ENCODE assay signal across 26 cellular contexts in the genomic region with DNA sequence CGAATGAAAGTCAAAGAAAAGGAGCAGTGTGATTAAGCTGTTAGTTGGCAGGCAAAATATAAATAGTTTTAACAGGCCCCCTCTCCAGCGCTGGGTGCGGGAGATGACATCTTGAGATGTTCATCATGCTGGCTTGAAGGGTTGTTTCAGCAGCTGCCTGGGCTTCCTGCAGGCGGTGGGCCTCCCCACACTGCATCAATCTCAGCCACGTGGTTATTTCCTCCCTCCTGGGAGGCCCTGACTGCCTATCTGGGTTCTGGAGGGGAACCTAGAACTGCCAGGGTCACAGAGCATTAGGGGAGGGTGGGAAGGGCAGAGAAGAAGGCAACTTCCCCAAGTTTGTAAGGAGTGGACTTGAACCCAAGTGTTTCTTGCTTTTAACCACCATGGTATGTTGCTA.
"Had no signal": no experiment of that assay in that cellular context is flagged by ENCODE, and none has a peak within 500 bp of the region (broad histone marks: within the 10 kb centered on the region; RNA-seq: fewer than 3 reads in every experiment).

No MANE protein-coding gene starts in this region.

- H3K9me3 ChIP-seq: adrenal gland, body of pancreas, colonic mucosa, esophagus squamous epithelium had no signal

- H3K36me3 ChIP-seq: adrenal gland, colonic mucosa, esophagus squamous epithelium, gastroesophageal sphincter, heart right ventricle had no signal

- H3K27me3 ChIP-seq: adrenal gland, body of pancreas, colonic mucosa had no signal

- H3K4me1 ChIP-seq: adrenal gland, body of pancreas, colonic mucosa, esophagus squamous epithelium, gastroesophageal sphincter, heart right ventricle had no signal

- H3K4me3 ChIP-seq: adrenal gland, body of pancreas, colonic mucosa, esophagus squamous epithelium, gastroesophageal sphincter, heart right ventricle had no signal

- H3K27ac ChIP-seq: adrenal gland, body of pancreas, colonic mucosa, epithelial cell of prostate, esophagus squamous epithelium, gastroesophageal sphincter, heart right ventricle had no signal

- DNase-seq: activated CD4-positive, alpha-beta memory T cell treated with anti-CD3 and anti-CD28 coated beads for 36 hours; activated CD4-positive, alpha-beta T cell treated with anti-CD3 and anti-CD28 coated beads for 36 hours; activated CD4-positive, alpha-beta T cell treated with anti-CD3 and anti-CD28 coated beads, Interleukin-2, amount 10 ng/mL, durations not matched to agents 24 days and 14 days; activated CD4-positive, CD25-positive, alpha-beta regulatory T cell; activated CD4-positive, CD25-positive, alpha-beta regulatory T cell treated with anti-CD3 and anti-CD28 coated beads, Interleukin-2, amount 50 U/mL, for 72 hours; activated CD8-positive, alpha-beta memory T cell treated with anti-CD3 and anti-CD28 coated beads, Interleukin-2, amount 10 ng/mL, durations not matched to agents 7 days and 5 days; activated CD8-positive, alpha-beta memory T cell treated with anti-CD3 and anti-CD28 coated beads, Interleukin-2, amount 50 U/mL, for 4 hours; activated CD8-positive, alpha-beta T cell treated with anti-CD3 and anti-CD28 coated beads, Interleukin-2, amount 10 ng/mL, durations not matched to agents 7 days and 5 days; activated effector memory CD4-positive, alpha-beta T cell treated with anti-CD3 and anti-CD28 coated beads, Interleukin-2, amount 50 U/mL, for 16 hours; activated naive CD4-positive, alpha-beta T cell treated with anti-CD3 and anti-CD28 coated beads for 36 hours; activated naive CD8-positive, alpha-beta T cell treated with anti-CD3 and anti-CD28 coated beads for 36 hours; activated naive CD8-positive, alpha-beta T cell treated with anti-CD3 and anti-CD28 coated beads, Interleukin-2, amount 50 U/mL, for 24 hours; activated T-cell treated with anti-CD3 and anti-CD28 coated beads, Interleukin-2, amount 50 U/mL, for 1 hour; activated T-cell treated with anti-CD3 and anti-CD28 coated beads, Interleukin-2, amount 50 U/mL, for 48 hours; adrenal gland; amygdala; body of pancreas; caudate nucleus; colonic mucosa; effector CD8-positive, alpha-beta T cell; esophagus squamous epithelium; foreskin melanocyte; heart right ventricle; T-helper 2 cell had no signal
